ENCODE assay signal across 1 cellular context in genomic region chr22:46019351-46019750, GRCh38.
TF ChIP-seq lines count a peak whose summit lies in the region.

No MANE protein-coding gene starts in this region.

TF ChIP-seq in WTC11, 78 proteins besides CTCF, POLR2A, EP300 and RAD21 (continued from another document):
- TF ChIP-seq ZNF532 (CRISPR knock-in tag; IDR thresholded peaks at IDR 0.05; ENCODE audit: borderline replicate concordance) (no peak), IRF1 (CRISPR knock-in tag; IDR thresholded peaks at IDR 0.05) (no peak), ESRRA (CRISPR knock-in tag; IDR thresholded peaks at IDR 0.05; ENCODE audit: borderline replicate concordance) (no peak), MYBL2 (CRISPR knock-in tag; IDR thresholded peaks at IDR 0.05) (no peak), NR1H2 (CRISPR knock-in tag; IDR thresholded peaks at IDR 0.05) (no peak), ZNF423 (CRISPR knock-in tag; IDR thresholded peaks at IDR 0.05) (no peak), E2F5 (CRISPR knock-in tag; IDR thresholded peaks at IDR 0.05) (no peak), ARID4B (CRISPR knock-in tag; IDR thresholded peaks at IDR 0.05; ENCODE audit: borderline replicate concordance) (no peak), E2F1 (CRISPR knock-in tag; IDR thresholded peaks at IDR 0.05) (no peak), PRRX2 (CRISPR knock-in tag; IDR thresholded peaks at IDR 0.05) (no peak), SMAD4 (CRISPR knock-in tag; IDR thresholded peaks at IDR 0.05) (no peak), HMGXB4 (CRISPR knock-in tag; IDR thresholded peaks at IDR 0.05) (no peak), ZNF232 (CRISPR knock-in tag; IDR thresholded peaks at IDR 0.05) (no peak), ATF6 (CRISPR knock-in tag; IDR thresholded peaks at IDR 0.05) (no peak), ZNF425 (CRISPR knock-in tag; conservative IDR thresholded peaks at IDR 0.05) (no peak), AR (CRISPR knock-in tag; IDR thresholded peaks at IDR 0.05) (no peak)
